In genomic region chr13:112959206-112959605, GRCh38 we compare ENCODE assay signal across 17 cellular contexts. TPM values are rescaled to one million over a fixed set of nuclear protein-coding genes. Genes with fewer than 3 reads are reported as not detected.
A peak's percentile ranks its signal among the peaks of the same experiment; 100 is the strongest.
DNase-seq lines count a peak whose midpoint lies in the region; ATAC-seq lines count a peak whose summit lies in the region.
"Had no signal": no experiment of that assay in that cellular context is flagged by ENCODE, and none has a peak within 500 bp of the region (broad histone marks: within the 10 kb centered on the region; RNA-seq: fewer than 3 reads in every experiment).

No MANE protein-coding gene starts in this region.

- no peaks in the 10 kb centered on the region for H3K27me3 ChIP-seq in CD4-positive, alpha-beta memory T cell (ENCODE audit: insufficient read depth, low read length)

- no peak overlapping the region for H3K4me3 ChIP-seq in CD4-positive, alpha-beta memory T cell (ENCODE audit: low read length in 2 of 2)
- H3K4me3 ChIP-seq: skin epidermis had no signal

- no peaks in the 10 kb centered on the region for H3K27me3 Mint-ChIP-seq in CD4-positive, alpha-beta memory T cell

- peak; percentile 66 for DNase-seq in COLO829 (ENCODE audit: low spot score)
- DNase-seq in dermis blood vessel endothelial cell = peak; percentile 82
- DNase-seq in inferior parietal cortex (ENCODE audit: extremely low spot score) = peak; percentile 66
- peak; percentile 71 for DNase-seq in retina
- no peak for DNase-seq in CD4-positive, alpha-beta memory T cell
- no peak for DNase-seq in NCI-H2081 (lab: John Stamatoyannopoulos, UW)
- DNase-seq: ACHN; activated CD8-positive, alpha-beta memory T cell treated with anti-CD3 and anti-CD28 coated beads for 24 hours; activated naive CD4-positive, alpha-beta T cell treated with Interleukin-2 at 50 U/mL for 16 hours; cerebellar nuclear complex; DMS 273 treated with DMSO at 0.1 percent for 48 hours; NCI-H1417 treated with DMSO at 0.1 percent for 48 hours; NCI-H510A treated with DMSO at 0.1 percent for 48 hours had no signal

- CTCF ChIA-PET in CD4-positive, alpha-beta memory T cell (lab: Charles Lee; ENCODE audit: partially characterized antibody) = no interaction called here

- no peak overlapping the region for H3K27ac Mint-ChIP-seq in CD4-positive, alpha-beta memory T cell

- ATAC-seq in HG03457 (IDR thresholded peaks at IDR 0.05; ENCODE audit: unreplicated experiment) = no peak
- ATAC-seq in HG02610 (IDR thresholded peaks at IDR 0.05; ENCODE audit: unreplicated experiment) = no peak

- intact Hi-C loops in CD4-positive, alpha-beta memory T cell (cut with micrococcal nuclease) = no loop called here

- H3K4me3 Mint-ChIP-seq in CD4-positive, alpha-beta memory T cell = no peak overlapping the region

- no peaks in the 10 kb centered on the region for H3K9me3 Mint-ChIP-seq in CD4-positive, alpha-beta memory T cell

- no peaks in the 10 kb centered on the region for H3K4me1 Mint-ChIP-seq in CD4-positive, alpha-beta memory T cell

- no peak overlapping the region for H3K27ac ChIP-seq in CD4-positive, alpha-beta memory T cell (ENCODE audit: low read depth, low read length)
- H3K27ac ChIP-seq: RWPE1 had no signal

- no peaks in the 10 kb centered on the region for H3K36me3 Mint-ChIP-seq in CD4-positive, alpha-beta memory T cell

- H3K4me1 ChIP-seq in CD4-positive, alpha-beta memory T cell (ENCODE audit: insufficient read depth, low read length) = no peaks in the 10 kb centered on the region

- no peaks in the 10 kb centered on the region for H3K36me3 ChIP-seq in CD4-positive, alpha-beta memory T cell (ENCODE audit: insufficient read depth, low read length)

- H3K9me3 ChIP-seq in CD4-positive, alpha-beta memory T cell (ENCODE audit: control insufficient read depth in 1 of 2, low read length in 2 of 2) = no peaks in the 10 kb centered on the region

- POLR2A ChIA-PET in CD4-positive, alpha-beta memory T cell (lab: Charles Lee; ENCODE audit: partially characterized antibody) = no interaction called here

RNA-seq across cellular contexts. Expression of gene MCF2L, which starts 9.8 kb away (rescaled TPM):
- total RNA-seq in dermis blood vessel endothelial cell = 7.8 and 51.4 TPM in 2 replicates
- total RNA-seq in CD4-positive, alpha-beta memory T cell = 10 to 100 TPM; 17.5 to 18.9 TPM
- polyA plus RNA-seq in CD4-positive, alpha-beta memory T cell = 1 to 10 TPM in 1 of 2 donors, under 1 TPM in 1; 0.15 to 3.4 TPM

Comparison
In these comparisons a context has a peak if more than half of its experiments do, and no peak if none do; other contexts are left out.
1. DNase-seq: peak in COLO829 (single experiment), dermis blood vessel endothelial cell (single experiment), inferior parietal cortex (single experiment) and retina (single experiment); none in CD4-positive, alpha-beta memory T cell (0 of 5) and NCI-H2081 (0 of 2).